In genomic region chr1:65041014-65041413, GRCh38 we compare ENCODE assay signal across 15 cellular contexts.
DNase-seq lines count a peak whose midpoint lies in the region; ATAC-seq and TF ChIP-seq lines count a peak whose summit lies in the region.
"Had no signal": no experiment of that assay in that cellular context is flagged by ENCODE, and none has a peak within 500 bp of the region (broad histone marks: within the 10 kb centered on the region; RNA-seq: fewer than 3 reads in every experiment).

No MANE protein-coding gene starts in this region.

- H3K9me3 ChIP-seq in osteoblast (ENCODE audit: low read depth, low read length), result no peaks in the 10 kb centered on the region

- POLR2A ChIA-PET in WTC11 (lab: Charles Lee), result no interaction called here

- TF ChIP-seq CTCF in WTC11 (IDR thresholded peaks at IDR 0.05) (no peak), osteoblast (IDR thresholded peaks at IDR 0.05; ENCODE audit: extremely low read depth, low read depth, low read length) (no peak)

- H3K36me3 Mint-ChIP-seq in WTC11, result no peaks in the 10 kb centered on the region

- no peaks in the 10 kb centered on the region for H3K4me1 Mint-ChIP-seq in WTC11

- H3K4me2 ChIP-seq in osteoblast (ENCODE audit: insufficient read depth, low read length), result peak overlapping the region; percentile 61

- H3K79me2 ChIP-seq in osteoblast (ENCODE audit: insufficient read depth, low read length), result no peaks in the 10 kb centered on the region

- H3K27me3 Mint-ChIP-seq in WTC11 (ENCODE audit: low read depth), result peaks cover 3% of the 10 kb centered on the region; the same call in 1 of the 2 replicates

- no peak for DNase-seq in WTC11 (ENCODE audit: low spot score)
- DNase-seq in osteoblast (ENCODE audit: insufficient read length, low spot score, missing footprints), result no peak
- no peak for DNase-seq in NCI-H524 treated with DMSO at 0.1 percent for 48 hours (lab: John Stamatoyannopoulos, UW)
- no peak for DNase-seq in NCI-H82 treated with DMSO at 0.1 percent for 48 hours (lab: John Stamatoyannopoulos, UW; ENCODE audit: unreplicated experiment)
- no peak for DNase-seq in NCI-H446 (lab: John Stamatoyannopoulos, UW)
- DNase-seq: activated T-cell treated with anti-CD3 and anti-CD28 coated beads, Interleukin-2, amount 50 U/mL, for 1 hour; cortex of kidney; GM23248; mesenchymal stem cell; NCI-H2029 treated with DMSO at 0.1 percent for 48 hours had no signal

- H3K4me3 Mint-ChIP-seq in WTC11, result no peak overlapping the region

- no peaks in the 10 kb centered on the region for H3K36me3 ChIP-seq in osteoblast (ENCODE audit: insufficient read depth, low read length)

- H3K4me1 ChIP-seq in osteoblast (ENCODE audit: insufficient read depth, low read length), result no peaks in the 10 kb centered on the region

- no peaks in the 10 kb centered on the region for H4K20me1 ChIP-seq in osteoblast (ENCODE audit: insufficient read depth, low read length)

- peak overlapping the region; percentile 80 for H2AFZ ChIP-seq in osteoblast (ENCODE audit: low read length)
- H2AFZ ChIP-seq: GM23248, parathyroid adenoma had no signal

- H3K27me3 ChIP-seq in osteoblast (ENCODE audit: insufficient read depth, low read length), result no peaks in the 10 kb centered on the region

- H3K4me3 ChIP-seq in osteoblast (ENCODE audit: insufficient read depth, low read length), result peak overlapping the region; percentile 28
- H3K4me3 ChIP-seq: GM23248 had no signal

- ATAC-seq in GM18867 (IDR thresholded peaks at IDR 0.05; ENCODE audit: unreplicated experiment) (peak; percentile 18), HG02642 (IDR thresholded peaks at IDR 0.05; ENCODE audit: poor library complexity, unreplicated experiment) (peak; percentile 9), WTC11 (0 out of 2 replicates have a peak, but pooled peaks have one; percentile 20), HG02970 (IDR thresholded peaks at IDR 0.05; ENCODE audit: low FRiP score, unreplicated experiment) (no peak)

- H3K27ac ChIP-seq in osteoblast (ENCODE audit: low read depth, low read length), result no peak overlapping the region
- H3K27ac ChIP-seq: C4-2B, GM23248, parathyroid adenoma had no signal

- no peaks in the 10 kb centered on the region for H3K9me3 Mint-ChIP-seq in WTC11

- H3K27ac Mint-ChIP-seq in WTC11, result no peak overlapping the region

- CTCF ChIA-PET in WTC11 (lab: Charles Lee), result no interaction called here

TF ChIP-seq in WTC11, 78 proteins besides CTCF, POLR2A, EP300 and RAD21:
- TF ChIP-seq GABPB1 (CRISPR knock-in tag; IDR thresholded peaks at IDR 0.05) (no peak), ZNF396 (CRISPR knock-in tag; IDR thresholded peaks at IDR 0.05; ENCODE audit: borderline replicate concordance) (no peak), JUN (CRISPR knock-in tag; IDR thresholded peaks at IDR 0.05) (no peak), ZNF423 (CRISPR knock-in tag; IDR thresholded peaks at IDR 0.05) (no peak), RORB (CRISPR knock-in tag; IDR thresholded peaks at IDR 0.05) (no peak), ZNF232 (CRISPR knock-in tag; IDR thresholded peaks at IDR 0.05) (no peak)
